19 cellular contexts compared by ENCODE assay signal in the genomic region with DNA sequence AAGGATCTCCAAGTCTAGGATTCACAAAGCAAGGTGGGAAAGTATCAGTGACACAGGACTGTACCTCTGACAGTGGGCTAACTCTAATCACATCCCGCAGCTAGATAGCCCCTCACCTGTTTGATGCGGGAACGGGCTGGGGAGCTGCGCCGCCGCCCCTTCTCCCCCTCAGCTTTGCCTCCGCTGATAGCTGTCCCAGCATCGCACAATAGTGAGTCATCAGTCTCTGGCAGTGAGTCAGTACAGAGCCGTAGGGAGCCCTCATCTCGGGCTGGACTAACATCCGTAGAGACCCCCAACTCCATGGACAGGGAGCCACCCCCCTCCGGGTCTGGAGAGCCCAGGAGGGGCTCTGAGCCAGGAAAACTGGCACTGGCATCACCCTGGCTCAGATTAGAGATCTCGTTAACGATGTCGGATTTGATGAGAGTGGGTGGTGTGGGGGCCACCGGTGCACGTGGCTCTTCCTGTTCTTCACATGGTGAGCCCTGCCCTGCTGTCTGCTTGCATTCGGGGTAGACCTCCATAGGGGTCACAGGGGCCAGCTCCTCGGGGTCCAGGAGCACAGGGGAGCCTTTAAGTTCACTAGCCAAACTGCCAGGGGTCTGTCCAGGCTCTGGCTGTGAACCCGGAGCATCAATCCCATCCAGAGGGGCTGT. TPM values are rescaled to one million over a fixed set of nuclear protein-coding genes. Genes with fewer than 3 reads are reported as not detected.
DNase-seq lines count a peak whose midpoint lies in the region; ATAC-seq, FAIRE-seq and TF ChIP-seq lines count a peak whose summit lies in the region.
"Had no signal": no experiment of that assay in that cellular context is flagged by ENCODE, and none has a peak within 500 bp of the region (broad histone marks: within the 10 kb centered on the region; RNA-seq: fewer than 3 reads in every experiment).

No MANE protein-coding gene starts in this region.

- H3K36me3 Mint-ChIP-seq in activated CD8-positive, alpha-beta T cell treated with anti-CD3 and anti-CD28 coated beads for 36 hours (ENCODE audit: low read depth), result peaks cover 70% of the 10 kb centered on the region

- no peaks in the 10 kb centered on the region for H3K27me3 ChIP-seq in K562 (ENCODE audit: control insufficient read depth in 2 of 2, insufficient read depth in 2 of 2, low read length in 2 of 2)

- H3K4me1 Mint-ChIP-seq in activated CD8-positive, alpha-beta T cell treated with anti-CD3 and anti-CD28 coated beads for 36 hours (ENCODE audit: low read depth), result peaks cover 4% of the 10 kb centered on the region

- no peak overlapping the region for H2AFZ ChIP-seq in K562 (ENCODE audit: low read depth, low read length)

- DNase-seq in A549 (ENCODE audit: low read depth in 1 of 2, low spot score in 1 of 2) (peak in 1 of 2 experiments; percentile 60), K562 (ENCODE audit: extremely low read depth in 1 of 4, low spot score in 3 of 4) (no peak), kidney (peak; percentile 51)
- no peak for DNase-seq in activated CD8-positive, alpha-beta T cell treated with anti-CD3 and anti-CD28 coated beads for 36 hours
- no peak for DNase-seq in activated CD4-positive, alpha-beta T cell treated with anti-CD3 and anti-CD28 coated beads, Interleukin-2, amount 50 U/mL, for 1 hour
- DNase-seq: activated CD4-positive, alpha-beta T cell treated with anti-CD3 and anti-CD28 coated beads, Interleukin-2, amount 10 ng/mL, durations not matched to agents 7 days and 5 days; DMS79; mammary epithelial cell; occipital lobe; OCI-M1; T-helper 17 cell had no signal

- H3K9me3 Mint-ChIP-seq in activated CD8-positive, alpha-beta T cell treated with anti-CD3 and anti-CD28 coated beads for 36 hours, result no peaks in the 10 kb centered on the region
- H3K9me3 Mint-ChIP-seq: activated CD4-positive, alpha-beta T cell treated with anti-CD3 and anti-CD28 coated beads, Interleukin-2, amount 10 ng/mL, durations not matched to agents 7 days and 5 days; activated T-helper 1 cell treated with anti-CD3 and anti-CD28 coated beads, Interleukin-12 subunit alpha, Interleukin-12 subunit beta, Interleukin-2, Interleukin-4 antibody, amounts not matched to agents 30 ng/mL and 10 ng/mL and 1 ng/mL, durations not matched to agents 14 hours and 24 hours and 36 hours; type B pancreatic cell had no signal

- H3K27me3 Mint-ChIP-seq in activated CD8-positive, alpha-beta T cell treated with anti-CD3 and anti-CD28 coated beads for 36 hours, result no peaks in the 10 kb centered on the region
- H3K27me3 Mint-ChIP-seq: activated CD4-positive, alpha-beta T cell treated with anti-CD3 and anti-CD28 coated beads, Interleukin-2, amount 10 ng/mL, durations not matched to agents 7 days and 5 days; B cell; T-helper 17 cell; type B pancreatic cell had no signal

- peak overlapping the region; percentile 9; the same call in 1 of the 3 replicates for H3K4me2 ChIP-seq in A549
- no peak overlapping the region for H3K4me2 ChIP-seq in K562 (ENCODE audit: insufficient read depth, low read length)

- H3K4me1 ChIP-seq in A549, result peaks cover 15% of the 10 kb centered on the region
- no peaks in the 10 kb centered on the region for H3K4me1 ChIP-seq in HEK293 (ENCODE audit: control insufficient read depth, insufficient read depth, low read length)
- 0 out of 5 replicates have a peak, but pooled peaks cover 0 to 4% of the 10 kb centered on the region in 2 experiments for H3K4me1 ChIP-seq in K562 (replicated peaks in 1 of 2; ENCODE audit: control insufficient read depth in 2 of 2, insufficient read depth in 2 of 2, low read length in 2 of 2)
- no peaks in the 10 kb centered on the region for H3K4me1 ChIP-seq in kidney (ENCODE audit: control insufficient read depth in 1 of 2, insufficient read depth in 1 of 2, low read depth in 1 of 2, low read length in 2 of 2)

- TF ChIP-seq CTCF in A549 (IDR thresholded peaks at IDR 0.05) (no peak), HEK293 (tag by site-specific recombination; IDR thresholded peaks at IDR 0.05) (no peak), K562 (IDR thresholded peaks at IDR 0.05 in 2 of 3, conservative IDR thresholded peaks at IDR 0.05 in 1 of 3; ENCODE audit: insufficient read depth in 2 of 3, low read depth in 1 of 3, low read length in 3 of 3) (no peak), kidney (IDR thresholded peaks at IDR 0.05; ENCODE audit: borderline replicate concordance, extremely low read depth, insufficient read depth) (no peak)
- TF ChIP-seq CTCF in activated CD8-positive, alpha-beta T cell treated with anti-CD3 and anti-CD28 coated beads for 36 hours (IDR thresholded peaks at IDR 0.05), result no peak

- TF ChIP-seq EP300 in A549 (IDR thresholded peaks at IDR 0.05) (no peak), K562 (IDR thresholded peaks at IDR 0.05; ENCODE audit: low read length) (no peak)

- H3K79me2 ChIP-seq in K562 (ENCODE audit: control insufficient read depth, insufficient read depth, low read length), result peaks cover 16% of the 10 kb centered on the region

- in situ Hi-C loops in K562 (cut with MboI), result no loop called here

- H3K27ac ChIP-seq in A549 (peak overlapping the region in 1 of 2 experiments; percentile 64; a peak in 2 of 6 replicates), HEK293 (ENCODE audit: extremely low read depth, low read depth, low read length) (no peak overlapping the region), K562 (ENCODE audit: extremely low read depth, low read depth, low read length) (no peak overlapping the region), kidney (ENCODE audit: low read depth in 2 of 2, low read length in 2 of 2) (no peak overlapping the region)

- H3K36me3 ChIP-seq in HEK293 (ENCODE audit: control insufficient read depth in 2 of 2, insufficient read depth in 1 of 2, low read length in 2 of 2) (peaks cover 52 to 99% of the 10 kb centered on the region in 2 experiments), K562 (ENCODE audit: control insufficient read depth, insufficient read depth, low read length) (peaks cover 99% of the 10 kb centered on the region), kidney (ENCODE audit: control insufficient read depth in 1 of 2, insufficient read depth in 2 of 2, low read length in 2 of 2) (peaks cover 59 to 81% of the 10 kb centered on the region in 2 donors)

- no peak overlapping the region for H3K9ac ChIP-seq in K562 (ENCODE audit: insufficient read depth in 1 of 2, low read depth in 2 of 2, low read length in 2 of 2)
- no peak overlapping the region for H3K9ac ChIP-seq in kidney (ENCODE audit: low read length in 2 of 2)

- no peak for FAIRE-seq in A549 (lab: Jason Lieb, UNC)
- FAIRE-seq in K562 (lab: Jason Lieb, UNC), result no peak
- FAIRE-seq in kidney (lab: Jason Lieb, UNC), result no peak
- FAIRE-seq: endometrium, H1 had no signal

- H3K4me3 Mint-ChIP-seq in activated CD8-positive, alpha-beta T cell treated with anti-CD3 and anti-CD28 coated beads for 36 hours, result no peak overlapping the region
- H3K4me3 Mint-ChIP-seq: activated CD4-positive, alpha-beta T cell treated with anti-CD3 and anti-CD28 coated beads, Interleukin-2, amount 10 ng/mL, durations not matched to agents 7 days and 5 days; activated T-helper 1 cell treated with anti-CD3 and anti-CD28 coated beads, Interleukin-12 subunit alpha, Interleukin-12 subunit beta, Interleukin-2, Interleukin-4 antibody, amounts not matched to agents 30 ng/mL and 10 ng/mL and 1 ng/mL, durations not matched to agents 14 hours and 24 hours and 36 hours; B cell; T-helper 17 cell; type B pancreatic cell had no signal

- TF ChIP-seq RAD21 in A549 (conservative IDR thresholded peaks at IDR 0.05 in 1 of 2, IDR thresholded peaks at IDR 0.05 in 1 of 2), result no peak
- no peak for TF ChIP-seq RAD21 in K562 (CRISPR knock-in tag; conservative IDR thresholded peaks at IDR 0.05 in 1 of 2, IDR thresholded peaks at IDR 0.05 in 1 of 2)

- TF ChIP-seq POLR2A in A549 (IDR thresholded peaks at IDR 0.05; ENCODE audit: low read length) (no peak), K562 (conservative IDR thresholded peaks at IDR 0.05) (peak; percentile 36; the same call in 1 of the 2 replicates)

- H3K27ac Mint-ChIP-seq in activated CD8-positive, alpha-beta T cell treated with anti-CD3 and anti-CD28 coated beads for 36 hours, result no peak overlapping the region
- H3K27ac Mint-ChIP-seq: activated CD4-positive, alpha-beta T cell treated with anti-CD3 and anti-CD28 coated beads, Interleukin-2, amount 10 ng/mL, durations not matched to agents 7 days and 5 days; activated T-helper 1 cell treated with anti-CD3 and anti-CD28 coated beads, Interleukin-12 subunit alpha, Interleukin-12 subunit beta, Interleukin-2, Interleukin-4 antibody, amounts not matched to agents 30 ng/mL and 10 ng/mL and 1 ng/mL, durations not matched to agents 14 hours and 24 hours and 36 hours; B cell; T-helper 17 cell; type B pancreatic cell had no signal

- no peak overlapping the region for H3K4me3 ChIP-seq in A549
- H3K4me3 ChIP-seq in HEK293 (ENCODE audit: low read depth, low read length), result no peak overlapping the region
- no peak overlapping the region for H3K4me3 ChIP-seq in K562
- no peak overlapping the region for H3K4me3 ChIP-seq in kidney (ENCODE audit: low read length in 2 of 2)

- ATAC-seq in A549 (peak; percentile 48 to 77; a peak in 3 of 6 replicates), K562 (no peak; the same call in 2 of the 3 replicates), HG03520 (IDR thresholded peaks at IDR 0.05; ENCODE audit: unreplicated experiment) (no peak), GM21515 (IDR thresholded peaks at IDR 0.05; ENCODE audit: unreplicated experiment) (no peak)
- no peak for ATAC-seq in activated CD8-positive, alpha-beta T cell treated with anti-CD3 and anti-CD28 coated beads for 36 hours
- ATAC-seq: T-helper 17 cell had no signal

- 67% methylated on average over 19 of the region's 20 CpGs for WGBS in A549 (ENCODE audit: missing lambda C conversion rate)
- 74% methylated on average over 16 of the region's 20 CpGs for WGBS in K562 (ENCODE audit: insufficient coverage, low coverage, missing lambda C conversion rate)

- H3K9me3 ChIP-seq in A549, result no peaks in the 10 kb centered on the region
- H3K9me3 ChIP-seq in HEK293 (ENCODE audit: control insufficient read depth, insufficient read depth, low read depth, low read length), result no peaks in the 10 kb centered on the region
- no peaks in the 10 kb centered on the region for H3K9me3 ChIP-seq in K562 (replicated peaks; ENCODE audit: control insufficient read depth, insufficient read depth, low read depth, low read length)
- no peaks in the 10 kb centered on the region for H3K9me3 ChIP-seq in kidney (ENCODE audit: control insufficient read depth in 1 of 2, low read length in 2 of 2)

- CTCF ChIA-PET in A549 (lab: Yijun Ruan, JAX) (interaction anchor here (0.8 to 2.4 kb wide), 7 partner anchors 9 to 81 kb away, joined by 3 to 15 read pairs (median 3); no protein-coding TSS in a partner anchor), HEK293 (lab: Yijun Ruan, JAX) (no interaction called here), K562 (lab: Yijun Ruan, JAX; ENCODE audit: low intra/inter-chr PET ratio) (no interaction called here)
- CTCF ChIA-PET in activated CD8-positive, alpha-beta T cell treated with anti-CD3 and anti-CD28 coated beads for 36 hours (lab: Charles Lee), result interaction anchor here (0.9 to 1.9 kb wide), 6 partner anchors 13 to 186 kb away, joined by 3 to 8 read pairs (median 3); no protein-coding TSS in a partner anchor

- POLR2A ChIA-PET in A549 (lab: Yijun Ruan, JAX), result interaction anchor here (1.9 kb wide), 1 partner anchor 10 kb away, joined by 7 read pairs; no protein-coding TSS in a partner anchor
- POLR2A ChIA-PET in HEK293 (lab: Yijun Ruan, JAX), result interaction anchor here (2.1 to 2.9 kb wide), 2 partner anchors 8 to 12 kb away, joined by 7 to 8 read pairs; no protein-coding TSS in a partner anchor
- POLR2A ChIA-PET in K562 (lab: Yijun Ruan, JAX), result interaction anchor here (1.0 to 4.1 kb wide), 4 partner anchors 7 to 20 kb away, joined by 3 to 21 read pairs (median 4); no protein-coding TSS in a partner anchor
- POLR2A ChIA-PET in activated CD8-positive, alpha-beta T cell treated with anti-CD3 and anti-CD28 coated beads for 36 hours (lab: Charles Lee), result interaction anchor here (1.5 kb wide), 1 partner anchor 13 kb away, joined by 3 read pairs; no protein-coding TSS in a partner anchor

- BruUV-seq in K562 (replicated peaks; lab: Mats Ljungman, UMichigan), result no TSS peak

- H4K20me1 ChIP-seq in K562 (replicated peaks; ENCODE audit: control insufficient read depth, insufficient read depth, low read length), result peaks cover 8% of the 10 kb centered on the region

- intact Hi-C loops in K562 (cut with micrococcal nuclease) (no loop called here), kidney (cut with DNase I) (no loop called here)
- intact Hi-C loops in activated CD8-positive, alpha-beta T cell treated with anti-CD3 and anti-CD28 coated beads for 36 hours (cut with micrococcal nuclease), result no loop called here

- H3K9me1 ChIP-seq in K562 (ENCODE audit: control insufficient read depth, insufficient read depth, low read length), result no peaks in the 10 kb centered on the region

RNA-seq across cellular contexts. Expression of gene KMT2D, which starts 10.9 kb away (rescaled TPM):
- polyA plus RNA-seq in A549 (2011; rRNA removed), result 17.6 and 21.4 TPM in 2 replicates
- 31.0 and 32.3 TPM in 2 replicates for polyA plus RNA-seq in A549 (2012; cell fraction: cytosol; rRNA removed)
- polyA plus RNA-seq in A549 (2012; cell fraction: nucleus; rRNA removed), result 88.5 and 94.2 TPM in 2 replicates
- polyA plus RNA-seq in A549 (2017; fragmentation: RNase III; extraction: RNeasy Plus Mini Kit Qiagen cat#74134 plus additional on column Dnase treatment), result 20.0 to 24.8 TPM (median 20.8 TPM) in 3 replicates
- polyA minus RNA-seq in A549 (2011; rRNA and poly(A)+ RNA removed), result 45.9 and 46.2 TPM in 2 replicates
- 218 and 331 TPM in 2 replicates for total RNA-seq in K562 (2011; cell fraction: chromatin; rRNA removed; ENCODE audit: low replicate concordance)
- 143 and 150 TPM in 2 replicates for total RNA-seq in K562 (2011; cell fraction: nucleolus; rRNA removed)
- 136 and 138 TPM in 2 replicates for total RNA-seq in K562 (2011; cell fraction: nucleoplasm; rRNA removed)
- total RNA-seq in K562 (2014; rRNA removed), result 17.5 and 23.5 TPM in 2 replicates
- 10.5 and 10.6 TPM in 2 replicates for total RNA-seq in K562 (2014; rRNA removed; fragmentation: Illumina TruSeq; extraction: Trizol)
- total RNA-seq in K562 (2015; rRNA removed; fragmentation: Illumina TruSeq; extraction: Trizol), result 13.7 and 20.1 TPM in 2 replicates
- total RNA-seq in K562 (2021), result 89.5 and 93.7 TPM in 2 replicates
- polyA plus RNA-seq in K562 (2011; rRNA removed), result 9.9 and 15.2 TPM in 2 replicates
- polyA plus RNA-seq in K562 (2011; cell fraction: cytosol; rRNA removed), result 9.3 and 9.7 TPM in 2 replicates
- 68.2 and 72.0 TPM in 2 replicates for polyA plus RNA-seq in K562 (2011; cell fraction: nucleus; rRNA removed)
- polyA plus RNA-seq in K562 (2012), result 37.5 and 39.4 TPM in 2 replicates
- polyA plus RNA-seq in K562 (2014; fragmentation: Illumina TruSeq; extraction: Trizol), result 53.8 and 73.7 TPM in 2 replicates
- polyA plus RNA-seq in K562 (2014; fragmentation: Nextera tagmentation; extraction: Ambion mirVana), result 1 to 10 TPM in 1 of 2 experiments, under 1 TPM in 1; 0.22 to 1.4 TPM
- 33.3 and 42.1 TPM in 2 replicates for polyA plus RNA-seq in K562 (2014; rRNA removed)
- 18.1 and 20.1 TPM in 2 replicates for polyA minus RNA-seq in K562 (2011; rRNA and poly(A)+ RNA removed)
- 58.5 and 91.1 TPM in 2 replicates for polyA minus RNA-seq in K562 (2011; cell fraction: cytosol; rRNA and poly(A)+ RNA removed)
- 19.0 and 36.2 TPM in 2 replicates for polyA minus RNA-seq in K562 (2011; cell fraction: nucleus; rRNA and poly(A)+ RNA removed)
- total RNA-seq in kidney, result 89.9 TPM
- polyA plus RNA-seq in kidney (ENCODE audit: insufficient read depth, low read depth, low replicate concordance), result 5.0 TPM
- 10 to 100 TPM; 57.5 to 62.3 TPM for total RNA-seq in activated CD8-positive, alpha-beta T cell treated with anti-CD3 and anti-CD28 coated beads for 36 hours

RNA-seq across cellular contexts. Expression of gene RHEBL1, which starts 20.1 kb away (rescaled TPM):
- polyA plus RNA-seq in A549 (2011; rRNA removed) (4.0 TPM in 2 replicates), A549 (2017; fragmentation: RNase III; extraction: RNeasy Plus Mini Kit Qiagen cat#74134 plus additional on column Dnase treatment) (1.8 to 2.4 TPM (median 2.1 TPM) in 3 replicates), K562 (2011; rRNA removed) (8.1 and 10.4 TPM in 2 replicates), K562 (2014; fragmentation: Illumina TruSeq; extraction: Trizol) (7.0 and 9.7 TPM in 2 replicates), K562 (2014; fragmentation: Nextera tagmentation; extraction: Ambion mirVana) (10 to 100 TPM; 27.4 to 36.1 TPM), K562 (2014; rRNA removed) (10.0 and 14.4 TPM in 2 replicates), kidney (ENCODE audit: insufficient read depth, low read depth, low replicate concordance) (0.52 TPM)
- 3.6 and 4.9 TPM in 2 replicates for polyA plus RNA-seq in A549 (2012; cell fraction: cytosol; rRNA removed)
- polyA plus RNA-seq in A549 (2012; cell fraction: nucleus; rRNA removed), result 3.9 TPM in 2 replicates
- polyA minus RNA-seq in A549 (2011; rRNA and poly(A)+ RNA removed), result 3.8 and 4.9 TPM in 2 replicates
- 4.6 and 10.2 TPM in 2 replicates for total RNA-seq in K562 (2011; cell fraction: chromatin; rRNA removed; ENCODE audit: low replicate concordance)
- 9.2 and 10.9 TPM in 2 replicates for total RNA-seq in K562 (2011; cell fraction: nucleolus; rRNA removed)
- total RNA-seq in K562 (2011; cell fraction: nucleoplasm; rRNA removed), result 6.1 and 7.3 TPM in 2 replicates
- total RNA-seq in K562 (2014; rRNA removed) (6.8 and 7.2 TPM in 2 replicates), K562 (2014; rRNA removed; fragmentation: Illumina TruSeq; extraction: Trizol) (8.2 and 8.5 TPM in 2 replicates), K562 (2015; rRNA removed; fragmentation: Illumina TruSeq; extraction: Trizol) (4.0 and 4.3 TPM in 2 replicates), K562 (2021) (7.7 and 8.8 TPM in 2 replicates), kidney (0.69 TPM)
- 9.1 and 11.5 TPM in 2 replicates for polyA plus RNA-seq in K562 (2011; cell fraction: cytosol; rRNA removed)
- polyA plus RNA-seq in K562 (2011; cell fraction: nucleus; rRNA removed), result 13.8 and 23.9 TPM in 2 replicates
- polyA plus RNA-seq in K562 (2012), result 5.5 and 12.1 TPM in 2 replicates
- polyA minus RNA-seq in K562 (2011; rRNA and poly(A)+ RNA removed), result 5.4 and 5.5 TPM in 2 replicates
- 3.2 and 3.9 TPM in 2 replicates for polyA minus RNA-seq in K562 (2011; cell fraction: cytosol; rRNA and poly(A)+ RNA removed)
- 2.3 and 4.0 TPM in 2 replicates for polyA minus RNA-seq in K562 (2011; cell fraction: nucleus; rRNA and poly(A)+ RNA removed)
- total RNA-seq in activated CD8-positive, alpha-beta T cell treated with anti-CD3 and anti-CD28 coated beads for 36 hours, result 10 to 100 TPM; 18.5 to 19.8 TPM

RNA-seq across cellular contexts. Expression of gene PRKAG1, which starts 31.1 kb away (rescaled TPM):
- polyA plus RNA-seq in A549 (2011; rRNA removed), result 100 and 117 TPM in 2 replicates
- polyA plus RNA-seq in A549 (2012; cell fraction: cytosol; rRNA removed), result 31.5 and 35.2 TPM in 2 replicates
- 18.3 and 29.2 TPM in 2 replicates for polyA plus RNA-seq in A549 (2012; cell fraction: nucleus; rRNA removed)
- polyA plus RNA-seq in A549 (2017; fragmentation: RNase III; extraction: RNeasy Plus Mini Kit Qiagen cat#74134 plus additional on column Dnase treatment), result 40.0 to 42.8 TPM (median 41.9 TPM) in 3 replicates
- 31.8 and 33.6 TPM in 2 replicates for polyA minus RNA-seq in A549 (2011; rRNA and poly(A)+ RNA removed)
- total RNA-seq in K562 (2011; cell fraction: chromatin; rRNA removed; ENCODE audit: low replicate concordance), result 48.6 and 71.2 TPM in 2 replicates
- 26.7 and 27.0 TPM in 2 replicates for total RNA-seq in K562 (2011; cell fraction: nucleolus; rRNA removed)
- total RNA-seq in K562 (2011; cell fraction: nucleoplasm; rRNA removed), result 42.8 and 56.8 TPM in 2 replicates
- 51.1 and 51.6 TPM in 2 replicates for total RNA-seq in K562 (2014; rRNA removed)
- 79.1 and 86.8 TPM in 2 replicates for total RNA-seq in K562 (2014; rRNA removed; fragmentation: Illumina TruSeq; extraction: Trizol)
- total RNA-seq in K562 (2015; rRNA removed; fragmentation: Illumina TruSeq; extraction: Trizol), result 74.0 and 75.0 TPM in 2 replicates
- total RNA-seq in K562 (2021), result 49.3 and 51.9 TPM in 2 replicates
- polyA plus RNA-seq in K562 (2011; rRNA removed), result 109 TPM in 2 replicates
- polyA plus RNA-seq in K562 (2011; cell fraction: cytosol; rRNA removed), result 85.7 and 115 TPM in 2 replicates
- 31.1 and 53.9 TPM in 2 replicates for polyA plus RNA-seq in K562 (2011; cell fraction: nucleus; rRNA removed)
- polyA plus RNA-seq in K562 (2012), result 53.3 and 68.9 TPM in 2 replicates
- 95.8 and 108 TPM in 2 replicates for polyA plus RNA-seq in K562 (2014; fragmentation: Illumina TruSeq; extraction: Trizol)
- 100 to 1,000 TPM in 1 of 2 experiments, 10 to 100 TPM in 1; 82.7 to 126 TPM for polyA plus RNA-seq in K562 (2014; fragmentation: Nextera tagmentation; extraction: Ambion mirVana)
- polyA plus RNA-seq in K562 (2014; rRNA removed), result 59.7 and 64.5 TPM in 2 replicates
- 57.9 and 64.9 TPM in 2 replicates for polyA minus RNA-seq in K562 (2011; rRNA and poly(A)+ RNA removed)
- polyA minus RNA-seq in K562 (2011; cell fraction: cytosol; rRNA and poly(A)+ RNA removed), result 22.4 and 27.7 TPM in 2 replicates
- 9.0 and 14.2 TPM in 2 replicates for polyA minus RNA-seq in K562 (2011; cell fraction: nucleus; rRNA and poly(A)+ RNA removed)
- 57.1 TPM for total RNA-seq in kidney
- 58.4 TPM for polyA plus RNA-seq in kidney (ENCODE audit: insufficient read depth, low read depth, low replicate concordance)
- 10 to 100 TPM; 43.3 to 47.3 TPM for total RNA-seq in activated CD8-positive, alpha-beta T cell treated with anti-CD3 and anti-CD28 coated beads for 36 hours

RNA-seq across cellular contexts. Expression of gene DHH, which starts 44.9 kb away (rescaled TPM):
- not detected in 2 replicates for polyA plus RNA-seq in A549 (2011; rRNA removed)
- polyA plus RNA-seq in A549 (2012; cell fraction: cytosol; rRNA removed), result 0.03 TPM in 1 of 2 replicates, not detected in the other
- polyA plus RNA-seq in A549 (2012; cell fraction: nucleus; rRNA removed), result 0.06 and 0.12 TPM in 2 replicates
- polyA plus RNA-seq in A549 (2017; fragmentation: RNase III; extraction: RNeasy Plus Mini Kit Qiagen cat#74134 plus additional on column Dnase treatment), result not detected in 3 replicates
- polyA minus RNA-seq in A549 (2011; rRNA and poly(A)+ RNA removed), result not detected in 2 replicates
- total RNA-seq in K562 (2011; cell fraction: chromatin; rRNA removed; ENCODE audit: low replicate concordance), result 2.7 and 5.1 TPM in 2 replicates
- 2.7 and 3.2 TPM in 2 replicates for total RNA-seq in K562 (2011; cell fraction: nucleolus; rRNA removed)
- 2.7 and 3.6 TPM in 2 replicates for total RNA-seq in K562 (2011; cell fraction: nucleoplasm; rRNA removed)
- 1.7 and 2.6 TPM in 2 replicates for total RNA-seq in K562 (2014; rRNA removed)
- total RNA-seq in K562 (2014; rRNA removed; fragmentation: Illumina TruSeq; extraction: Trizol), result 0.40 and 0.45 TPM in 2 replicates
- 1.1 and 1.2 TPM in 2 replicates for total RNA-seq in K562 (2015; rRNA removed; fragmentation: Illumina TruSeq; extraction: Trizol)
- total RNA-seq in K562 (2021), result 2.2 and 2.3 TPM in 2 replicates
- polyA plus RNA-seq in K562 (2011; rRNA removed), result 0.29 and 2.4 TPM in 2 replicates
- 1.1 and 2.6 TPM in 2 replicates for polyA plus RNA-seq in K562 (2011; cell fraction: cytosol; rRNA removed)
- polyA plus RNA-seq in K562 (2011; cell fraction: nucleus; rRNA removed), result 1.0 and 4.5 TPM in 2 replicates
- polyA plus RNA-seq in K562 (2012), result 1.8 and 1.9 TPM in 2 replicates
- polyA plus RNA-seq in K562 (2014; fragmentation: Illumina TruSeq; extraction: Trizol), result 0.54 and 0.60 TPM in 2 replicates
- polyA plus RNA-seq in K562 (2014; fragmentation: Nextera tagmentation; extraction: Ambion mirVana), result under 1 TPM; 0.07 to 0.11 TPM
- polyA plus RNA-seq in K562 (2014; rRNA removed), result 1.8 and 2.4 TPM in 2 replicates
- polyA minus RNA-seq in K562 (2011; rRNA and poly(A)+ RNA removed), result 0.53 and 1.9 TPM in 2 replicates
- polyA minus RNA-seq in K562 (2011; cell fraction: cytosol; rRNA and poly(A)+ RNA removed), result 0.86 and 4.6 TPM in 2 replicates
- 1.1 and 6.0 TPM in 2 replicates for polyA minus RNA-seq in K562 (2011; cell fraction: nucleus; rRNA and poly(A)+ RNA removed)
- total RNA-seq in kidney, result 1.6 TPM
- polyA plus RNA-seq in kidney (ENCODE audit: insufficient read depth, low read depth, low replicate concordance), result 0.54 TPM
- under 1 TPM in 1 of 2 experiments, not detected in 1; 0.14 TPM for total RNA-seq in activated CD8-positive, alpha-beta T cell treated with anti-CD3 and anti-CD28 coated beads for 36 hours
- polyA plus RNA-seq: mammary epithelial cell had no signal

RNA-seq across cellular contexts. Expression of gene DDN, which starts 50.5 kb away (rescaled TPM):
- polyA plus RNA-seq in A549 (2011; rRNA removed) (0.12 TPM in 2 replicates), A549 (2017; fragmentation: RNase III; extraction: RNeasy Plus Mini Kit Qiagen cat#74134 plus additional on column Dnase treatment) (0.34 to 0.50 TPM (median 0.38 TPM) in 3 replicates), K562 (2011; rRNA removed) (0.31 and 0.42 TPM in 2 replicates), K562 (2014; fragmentation: Illumina TruSeq; extraction: Trizol) (1.6 and 1.9 TPM in 2 replicates), K562 (2014; fragmentation: Nextera tagmentation; extraction: Ambion mirVana) (under 1 TPM; 0.03 to 0.13 TPM), K562 (2014; rRNA removed) (2.2 and 2.4 TPM in 2 replicates), kidney (ENCODE audit: insufficient read depth, low read depth, low replicate concordance) (27.0 TPM)
- polyA plus RNA-seq in A549 (2012; cell fraction: cytosol; rRNA removed), result 0.16 and 0.25 TPM in 2 replicates
- polyA plus RNA-seq in A549 (2012; cell fraction: nucleus; rRNA removed), result 0.52 and 0.54 TPM in 2 replicates
- 0.08 and 0.19 TPM in 2 replicates for polyA minus RNA-seq in A549 (2011; rRNA and poly(A)+ RNA removed)
- 1.2 and 2.3 TPM in 2 replicates for total RNA-seq in K562 (2011; cell fraction: chromatin; rRNA removed; ENCODE audit: low replicate concordance)
- 1.7 TPM in 2 replicates for total RNA-seq in K562 (2011; cell fraction: nucleolus; rRNA removed)
- total RNA-seq in K562 (2011; cell fraction: nucleoplasm; rRNA removed), result 0.92 and 1.0 TPM in 2 replicates
- total RNA-seq in K562 (2014; rRNA removed) (2.5 and 3.6 TPM in 2 replicates), K562 (2014; rRNA removed; fragmentation: Illumina TruSeq; extraction: Trizol) (0.99 and 1.4 TPM in 2 replicates), K562 (2015; rRNA removed; fragmentation: Illumina TruSeq; extraction: Trizol) (2.3 and 2.5 TPM in 2 replicates), K562 (2021) (3.4 and 3.6 TPM in 2 replicates), kidney (not detected)
- 0.31 and 0.69 TPM in 2 replicates for polyA plus RNA-seq in K562 (2011; cell fraction: cytosol; rRNA removed)
- 0.53 and 1.2 TPM in 2 replicates for polyA plus RNA-seq in K562 (2011; cell fraction: nucleus; rRNA removed)
- 0.55 and 1.8 TPM in 2 replicates for polyA plus RNA-seq in K562 (2012)
- 0.24 and 0.70 TPM in 2 replicates for polyA minus RNA-seq in K562 (2011; rRNA and poly(A)+ RNA removed)
- polyA minus RNA-seq in K562 (2011; cell fraction: cytosol; rRNA and poly(A)+ RNA removed), result 0.64 and 0.76 TPM in 2 replicates
- polyA minus RNA-seq in K562 (2011; cell fraction: nucleus; rRNA and poly(A)+ RNA removed), result 0.56 and 0.81 TPM in 2 replicates
- 1 to 10 TPM in 1 of 2 experiments, under 1 TPM in 1; 0.72 to 1.2 TPM for total RNA-seq in activated CD8-positive, alpha-beta T cell treated with anti-CD3 and anti-CD28 coated beads for 36 hours

Comparison
In these comparisons a context has a peak if more than half of its experiments do, and no peak if none do; other contexts are left out.
1. ATAC-seq: peak in A549 (2 of 2); none in K562 (single experiment), HG03520 (single experiment), activated CD8-positive, alpha-beta T cell treated with anti-CD3 and anti-CD28 coated beads for 36 hours (single experiment) and GM21515 (single experiment).
2. CTCF ChIA-PET loops: an anchor here in A549 (0.8 to 2.4 kb wide) and activated CD8-positive, alpha-beta T cell treated with anti-CD3 and anti-CD28 coated beads for 36 hours (0.9 to 1.9 kb wide); none called in HEK293 and K562.